ENCODE assay signal across 8 cellular contexts in the genomic region with DNA sequence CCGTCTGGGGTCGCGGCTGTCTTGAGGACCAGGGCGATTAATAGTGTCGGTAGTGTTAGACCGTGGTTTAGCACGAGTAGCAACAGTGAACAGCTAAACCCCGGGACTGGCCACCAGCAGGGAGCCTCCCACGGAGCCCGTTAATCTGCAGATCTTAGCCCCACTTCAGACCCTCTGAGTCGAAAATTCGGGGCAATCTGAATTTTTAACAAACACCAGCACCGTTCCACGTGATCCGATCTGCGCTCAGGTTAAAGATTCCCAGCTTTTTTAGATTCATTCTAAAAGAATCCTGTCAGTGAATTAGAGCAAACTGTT. TPM values are rescaled to one million over a fixed set of nuclear protein-coding genes. Genes with fewer than 3 reads are reported as not detected.
A peak's percentile ranks its signal among the peaks of the same experiment; 100 is the strongest.
DNase-seq lines count a peak whose midpoint lies in the region; ATAC-seq, FAIRE-seq and TF ChIP-seq lines count a peak whose summit lies in the region.

No MANE protein-coding gene starts in this region.

- peaks cover 44% of the 10 kb centered on the region for H3K4me1 Mint-ChIP-seq in activated T-cell treated with anti-CD3 and anti-CD28 coated beads, Interleukin-2, amount 50 U/mL, for 72 hours (ENCODE audit: low read depth)
- peaks cover 21% of the 10 kb centered on the region for H3K4me1 Mint-ChIP-seq in activated naive CD8-positive, alpha-beta T cell treated with anti-CD3 and anti-CD28 coated beads, Interleukin-2, amount 10 ng/mL, durations not matched to agents 7 days and 5 days
- peaks cover 9% of the 10 kb centered on the region for H3K4me1 Mint-ChIP-seq in type B pancreatic cell (ENCODE audit: unreplicated experiment)

- intact Hi-C loops in HepG2 (cut with micrococcal nuclease; ENCODE audit: unreplicated experiment): no loop called here

- TF ChIP-seq CTCF in HepG2 (CRISPR knock-in tag; IDR thresholded peaks at IDR 0.05) (no peak), type B pancreatic cell (conservative IDR thresholded peaks at IDR 0.05) (no peak)

- H3K27me3 Mint-ChIP-seq in activated T-cell treated with anti-CD3 and anti-CD28 coated beads, Interleukin-2, amount 50 U/mL, for 72 hours (ENCODE audit: low read depth): no peaks in the 10 kb centered on the region
- no peaks in the 10 kb centered on the region for H3K27me3 Mint-ChIP-seq in activated naive CD8-positive, alpha-beta T cell treated with anti-CD3 and anti-CD28 coated beads, Interleukin-2, amount 10 ng/mL, durations not matched to agents 7 days and 5 days
- H3K27me3 Mint-ChIP-seq in type B pancreatic cell: no peaks in the 10 kb centered on the region

- WGBS in HepG2 (ENCODE audit: low lambda C conversion rate): 2% methylated on average over 12 of the region's 16 CpGs

- H3K4me1 ChIP-seq in HepG2 (ENCODE audit: insufficient read depth, low read length): peaks cover 36% of the 10 kb centered on the region

- no peak for TF ChIP-seq RAD21 in HepG2 (CRISPR knock-in tag; IDR thresholded peaks at IDR 0.05)

- no peak for DNase-seq in activated T-cell treated with anti-CD3 and anti-CD28 coated beads, Interleukin-2, amount 50 U/mL, for 72 hours
- DNase-seq in activated T-cell treated with anti-CD3 and anti-CD28 coated beads for 4 hours (no peak), HepG2 (ENCODE audit: low spot score) (no peak), type B pancreatic cell (ENCODE audit: extremely low spot score, unreplicated experiment) (no peak), NCI-H446 treated with DMSO at 0.1 percent for 48 hours (lab: John Stamatoyannopoulos, UW) (no peak), HK-2 (ENCODE audit: unreplicated experiment) (no peak)
- DNase-seq in activated naive CD8-positive, alpha-beta T cell treated with anti-CD3 and anti-CD28 coated beads, Interleukin-2, amount 10 ng/mL, durations not matched to agents 7 days and 5 days: peak; percentile 66

- peak overlapping the region; percentile 79 for H3K4me2 ChIP-seq in HepG2 (ENCODE audit: low read depth, low read length)

- in situ Hi-C loops in HepG2 (cut with HindIII; ENCODE audit: extremely low pct_ligation_motif_present, low pct_unique_long_range_greater_than_20kb): no loop called here

- H3K36me3 Mint-ChIP-seq in activated T-cell treated with anti-CD3 and anti-CD28 coated beads, Interleukin-2, amount 50 U/mL, for 72 hours (ENCODE audit: insufficient read depth in 2 of 2): peaks cover 6 to 17% of the 10 kb centered on the region in 2 donors
- peaks cover 9% of the 10 kb centered on the region for H3K36me3 Mint-ChIP-seq in activated naive CD8-positive, alpha-beta T cell treated with anti-CD3 and anti-CD28 coated beads, Interleukin-2, amount 10 ng/mL, durations not matched to agents 7 days and 5 days
- peaks cover 9% of the 10 kb centered on the region for H3K36me3 Mint-ChIP-seq in type B pancreatic cell

- no peaks in the 10 kb centered on the region for H3K9me3 Mint-ChIP-seq in activated T-cell treated with anti-CD3 and anti-CD28 coated beads, Interleukin-2, amount 50 U/mL, for 72 hours
- H3K9me3 Mint-ChIP-seq in activated naive CD8-positive, alpha-beta T cell treated with anti-CD3 and anti-CD28 coated beads, Interleukin-2, amount 10 ng/mL, durations not matched to agents 7 days and 5 days: no peaks in the 10 kb centered on the region
- no peaks in the 10 kb centered on the region for H3K9me3 Mint-ChIP-seq in type B pancreatic cell

- no peak for TF ChIP-seq POLR2A in HepG2 (IDR thresholded peaks at IDR 0.05; ENCODE audit: insufficient read depth in 1 of 2, low read depth in 2 of 2, low read length in 2 of 2)

- TSS peak; percentile 96 for BruUV-seq in HepG2 (replicated peaks; lab: Mats Ljungman, UMichigan)

- peak overlapping the region; percentile 99 for H3K27ac Mint-ChIP-seq in activated T-cell treated with anti-CD3 and anti-CD28 coated beads, Interleukin-2, amount 50 U/mL, for 72 hours
- peak overlapping the region; percentile 98 for H3K27ac Mint-ChIP-seq in activated naive CD8-positive, alpha-beta T cell treated with anti-CD3 and anti-CD28 coated beads, Interleukin-2, amount 10 ng/mL, durations not matched to agents 7 days and 5 days
- peak overlapping the region; percentile 98 for H3K27ac Mint-ChIP-seq in type B pancreatic cell

- peak overlapping the region; percentile 87 for H2AFZ ChIP-seq in HepG2 (ENCODE audit: low read length)

- H3K27me3 ChIP-seq in HepG2 (ENCODE audit: control insufficient read depth in 1 of 2, insufficient read depth in 2 of 2, low read length in 2 of 2): no peaks in the 10 kb centered on the region; a peak in 1 of 5 replicates

- no peak for ATAC-seq in activated T-cell treated with anti-CD3 and anti-CD28 coated beads, Interleukin-2, amount 50 U/mL, for 72 hours (replicated peaks in 1 of 2)
- no peak for ATAC-seq in activated naive CD8-positive, alpha-beta T cell treated with anti-CD3 and anti-CD28 coated beads, Interleukin-2, amount 10 ng/mL, durations not matched to agents 7 days and 5 days (ENCODE audit: low read depth)
- ATAC-seq in HepG2 (no peak), GM18868 (IDR thresholded peaks at IDR 0.05; ENCODE audit: unreplicated experiment) (no peak)

- H3K36me3 ChIP-seq in HepG2 (replicated peaks in 1 of 2; ENCODE audit: control insufficient read depth in 1 of 2, insufficient read depth in 2 of 2, low read length in 2 of 2): peaks cover 0 to 13% of the 10 kb centered on the region in 2 experiments; a peak in 4 of 5 replicates

- TF ChIP-seq EP300 in HepG2 (IDR thresholded peaks at IDR 0.05; ENCODE audit: low read depth in 2 of 2, low read length in 2 of 2) (no peak), HepG2 (CRISPR knock-in tag; IDR thresholded peaks at IDR 0.05; ENCODE audit: borderline replicate concordance) (no peak)

- H3K4me3 Mint-ChIP-seq in activated T-cell treated with anti-CD3 and anti-CD28 coated beads, Interleukin-2, amount 50 U/mL, for 72 hours: peak overlapping the region; percentile 94 to 99
- H3K4me3 Mint-ChIP-seq in activated naive CD8-positive, alpha-beta T cell treated with anti-CD3 and anti-CD28 coated beads, Interleukin-2, amount 10 ng/mL, durations not matched to agents 7 days and 5 days: peak overlapping the region; percentile 96
- peak overlapping the region; percentile 99 for H3K4me3 Mint-ChIP-seq in type B pancreatic cell

- H3K9ac ChIP-seq in HepG2 (ENCODE audit: insufficient read depth, low read depth, low read length): peak overlapping the region; percentile 96

- H3K4me3 ChIP-seq in HepG2 (replicated peaks in 1 of 3; ENCODE audit: insufficient read depth in 1 of 3, low read depth in 2 of 3, low read length in 3 of 3): peak overlapping the region; percentile 91 to 98 (median 95)

- H3K9me3 ChIP-seq in HepG2 (ENCODE audit: low read length): no peaks in the 10 kb centered on the region

- POLR2A ChIA-PET in activated naive CD8-positive, alpha-beta T cell treated with anti-CD3 and anti-CD28 coated beads, Interleukin-2, amount 10 ng/mL, durations not matched to agents 7 days and 5 days (lab: Charles Lee): interaction anchor here (1.0 to 1.3 kb wide), 2 partner anchors 9 to 15 kb away, joined by 3 read pairs; no protein-coding TSS in a partner anchor
- POLR2A ChIA-PET in HepG2 (lab: Yijun Ruan, JAX): interaction anchor here (0.6 to 2.0 kb wide), 7 partner anchors 16 to 819 kb away, joined by 3 to 15 read pairs (median 3); partner anchors contain the start of genes KATNAL2 and PIAS2

- peaks cover 43% of the 10 kb centered on the region for H3K79me2 ChIP-seq in HepG2 (ENCODE audit: insufficient read depth, low read length)

- no peak for FAIRE-seq in HepG2 (lab: Jason Lieb, UNC)

- CTCF ChIA-PET in HepG2 (lab: Yijun Ruan, JAX; ENCODE audit: low intra/inter-chr PET ratio, low total read pairs): no interaction called here

- H4K20me1 ChIP-seq in HepG2 (ENCODE audit: insufficient read depth, low read length): peaks cover 17% of the 10 kb centered on the region; the same call in 1 of the 2 replicates

- peak overlapping the region; percentile 94 for H3K27ac ChIP-seq in HepG2 (ENCODE audit: extremely low read length, insufficient read depth, low read length)

RNA-seq across cellular contexts. Expression of gene ATP5F1A, which starts 0.5 kb away (rescaled TPM):
- 100 to 1,000 TPM; 378 to 401 TPM for total RNA-seq in activated T-cell treated with anti-CD3 and anti-CD28 coated beads, Interleukin-2, amount 50 U/mL, for 72 hours
- 100 to 1,000 TPM; 284 to 285 TPM for total RNA-seq in activated naive CD8-positive, alpha-beta T cell treated with anti-CD3 and anti-CD28 coated beads, Interleukin-2, amount 10 ng/mL, durations not matched to agents 7 days and 5 days
- 922 and 1,311 TPM in 2 replicates for total RNA-seq in HepG2 (2016; rRNA removed; fragmentation: Illumina TruSeq; extraction: Trizol)
- 198 and 244 TPM in 2 replicates for total RNA-seq in HepG2 (2016; cell fraction: cytosol; rRNA removed; fragmentation: Illumina TruSeq; extraction: Trizol; ENCODE audit: low read depth)
- 940 and 1,285 TPM in 2 replicates for total RNA-seq in HepG2 (2016; cell fraction: insoluble cytoplasmic fraction; rRNA removed; fragmentation: Illumina TruSeq; extraction: Trizol)
- 436 and 513 TPM in 2 replicates for total RNA-seq in HepG2 (2016; cell fraction: membrane; rRNA removed; fragmentation: Illumina TruSeq; extraction: Trizol)
- 345 and 358 TPM in 2 replicates for total RNA-seq in HepG2 (2016; cell fraction: nucleus; rRNA removed; fragmentation: Illumina TruSeq; extraction: Trizol)
- 355 and 459 TPM in 2 replicates for polyA plus RNA-seq in HepG2 (2011; rRNA removed)
- 632 and 726 TPM in 2 replicates for polyA plus RNA-seq in HepG2 (2011; cell fraction: cytosol; rRNA removed)
- polyA plus RNA-seq in HepG2 (2011; cell fraction: nucleus; rRNA removed): 189 and 204 TPM in 2 replicates
- polyA plus RNA-seq in HepG2 (2012): 422 and 462 TPM in 2 replicates
- polyA plus RNA-seq in HepG2 (2016; cell fraction: cytosol; fragmentation: Illumina TruSeq; extraction: Trizol; ENCODE audit: low read depth): 150 and 167 TPM in 2 replicates
- polyA plus RNA-seq in HepG2 (2016; cell fraction: insoluble cytoplasmic fraction; fragmentation: Illumina TruSeq; extraction: Trizol; ENCODE audit: low read depth): 868 and 898 TPM in 2 replicates
- 264 and 311 TPM in 2 replicates for polyA plus RNA-seq in HepG2 (2016; cell fraction: membrane; fragmentation: Illumina TruSeq; extraction: Trizol; ENCODE audit: low read depth)
- polyA plus RNA-seq in HepG2 (2016; cell fraction: nucleus; fragmentation: Illumina TruSeq; extraction: Trizol; ENCODE audit: insufficient read depth, low read depth): 317 and 333 TPM in 2 replicates
- 762 and 776 TPM in 2 replicates for polyA minus RNA-seq in HepG2 (2011; rRNA and poly(A)+ RNA removed; ENCODE audit: low replicate concordance)
- polyA minus RNA-seq in HepG2 (2011; cell fraction: cytosol; rRNA and poly(A)+ RNA removed): 448 and 460 TPM in 2 replicates
- 137 and 150 TPM in 2 replicates for polyA minus RNA-seq in HepG2 (2011; cell fraction: nucleus; rRNA and poly(A)+ RNA removed)
- 526 and 558 TPM in 2 replicates for total RNA-seq in type B pancreatic cell (ENCODE audit: low replicate concordance)

RNA-seq across cellular contexts. Expression of gene HAUS1, which starts 5.6 kb away (rescaled TPM):
- 10 to 100 TPM; 42.0 to 43.4 TPM for total RNA-seq in activated T-cell treated with anti-CD3 and anti-CD28 coated beads, Interleukin-2, amount 50 U/mL, for 72 hours
- 10 to 100 TPM; 41.0 to 49.4 TPM for total RNA-seq in activated naive CD8-positive, alpha-beta T cell treated with anti-CD3 and anti-CD28 coated beads, Interleukin-2, amount 10 ng/mL, durations not matched to agents 7 days and 5 days
- total RNA-seq in HepG2 (2016; rRNA removed; fragmentation: Illumina TruSeq; extraction: Trizol) (59.2 and 90.3 TPM in 2 replicates), type B pancreatic cell (ENCODE audit: low replicate concordance) (22.0 and 55.1 TPM in 2 replicates)
- 24.1 and 27.0 TPM in 2 replicates for total RNA-seq in HepG2 (2016; cell fraction: cytosol; rRNA removed; fragmentation: Illumina TruSeq; extraction: Trizol; ENCODE audit: low read depth)
- total RNA-seq in HepG2 (2016; cell fraction: insoluble cytoplasmic fraction; rRNA removed; fragmentation: Illumina TruSeq; extraction: Trizol): 59.8 and 92.6 TPM in 2 replicates
- 30.0 and 34.0 TPM in 2 replicates for total RNA-seq in HepG2 (2016; cell fraction: membrane; rRNA removed; fragmentation: Illumina TruSeq; extraction: Trizol)
- total RNA-seq in HepG2 (2016; cell fraction: nucleus; rRNA removed; fragmentation: Illumina TruSeq; extraction: Trizol): 22.1 and 27.7 TPM in 2 replicates
- polyA plus RNA-seq in HepG2 (2011; rRNA removed): 13.2 and 20.6 TPM in 2 replicates
- polyA plus RNA-seq in HepG2 (2011; cell fraction: cytosol; rRNA removed): 23.4 and 23.6 TPM in 2 replicates
- polyA plus RNA-seq in HepG2 (2011; cell fraction: nucleus; rRNA removed): 8.2 and 10.6 TPM in 2 replicates
- 21.4 and 30.6 TPM in 2 replicates for polyA plus RNA-seq in HepG2 (2012)
- 18.5 and 19.3 TPM in 2 replicates for polyA plus RNA-seq in HepG2 (2016; cell fraction: cytosol; fragmentation: Illumina TruSeq; extraction: Trizol; ENCODE audit: low read depth)
- polyA plus RNA-seq in HepG2 (2016; cell fraction: insoluble cytoplasmic fraction; fragmentation: Illumina TruSeq; extraction: Trizol; ENCODE audit: low read depth): 80.8 and 87.3 TPM in 2 replicates
- 23.2 and 25.9 TPM in 2 replicates for polyA plus RNA-seq in HepG2 (2016; cell fraction: membrane; fragmentation: Illumina TruSeq; extraction: Trizol; ENCODE audit: low read depth)
- 36.7 and 38.3 TPM in 2 replicates for polyA plus RNA-seq in HepG2 (2016; cell fraction: nucleus; fragmentation: Illumina TruSeq; extraction: Trizol; ENCODE audit: insufficient read depth, low read depth)
- polyA minus RNA-seq in HepG2 (2011; rRNA and poly(A)+ RNA removed; ENCODE audit: low replicate concordance): 5.7 and 26.1 TPM in 2 replicates
- 15.0 and 18.4 TPM in 2 replicates for polyA minus RNA-seq in HepG2 (2011; cell fraction: cytosol; rRNA and poly(A)+ RNA removed)
- 9.4 and 10.2 TPM in 2 replicates for polyA minus RNA-seq in HepG2 (2011; cell fraction: nucleus; rRNA and poly(A)+ RNA removed)

RNA-seq across cellular contexts. Expression of gene PSTPIP2, which starts 26.5 kb away (rescaled TPM):
- total RNA-seq in activated T-cell treated with anti-CD3 and anti-CD28 coated beads, Interleukin-2, amount 50 U/mL, for 72 hours: 10 to 100 TPM; 26.6 to 30.1 TPM
- total RNA-seq in activated naive CD8-positive, alpha-beta T cell treated with anti-CD3 and anti-CD28 coated beads, Interleukin-2, amount 10 ng/mL, durations not matched to agents 7 days and 5 days: 10 to 100 TPM; 12.6 to 12.9 TPM
- 0.27 and 0.51 TPM in 2 replicates for total RNA-seq in HepG2 (2016; rRNA removed; fragmentation: Illumina TruSeq; extraction: Trizol)
- total RNA-seq in HepG2 (2016; cell fraction: cytosol; rRNA removed; fragmentation: Illumina TruSeq; extraction: Trizol; ENCODE audit: low read depth): 0.18 TPM in 1 of 2 replicates, not detected in the other
- 0.22 and 0.30 TPM in 2 replicates for total RNA-seq in HepG2 (2016; cell fraction: insoluble cytoplasmic fraction; rRNA removed; fragmentation: Illumina TruSeq; extraction: Trizol)
- total RNA-seq in HepG2 (2016; cell fraction: membrane; rRNA removed; fragmentation: Illumina TruSeq; extraction: Trizol): 0.12 and 0.17 TPM in 2 replicates
- 0.16 and 0.19 TPM in 2 replicates for total RNA-seq in HepG2 (2016; cell fraction: nucleus; rRNA removed; fragmentation: Illumina TruSeq; extraction: Trizol)
- 0.24 and 0.25 TPM in 2 replicates for polyA plus RNA-seq in HepG2 (2011; rRNA removed)
- polyA plus RNA-seq in HepG2 (2011; cell fraction: cytosol; rRNA removed): 0.16 and 0.29 TPM in 2 replicates
- 0.06 and 0.10 TPM in 2 replicates for polyA plus RNA-seq in HepG2 (2011; cell fraction: nucleus; rRNA removed)
- 0.36 and 0.37 TPM in 2 replicates for polyA plus RNA-seq in HepG2 (2012)
- not detected in 2 replicates for polyA plus RNA-seq in HepG2 (2016; cell fraction: cytosol; fragmentation: Illumina TruSeq; extraction: Trizol; ENCODE audit: low read depth)
- polyA plus RNA-seq in HepG2 (2016; cell fraction: insoluble cytoplasmic fraction; fragmentation: Illumina TruSeq; extraction: Trizol; ENCODE audit: low read depth): 0.38 and 0.43 TPM in 2 replicates
- polyA plus RNA-seq in HepG2 (2016; cell fraction: membrane; fragmentation: Illumina TruSeq; extraction: Trizol; ENCODE audit: low read depth): 0.08 and 0.09 TPM in 2 replicates
- polyA plus RNA-seq in HepG2 (2016; cell fraction: nucleus; fragmentation: Illumina TruSeq; extraction: Trizol; ENCODE audit: insufficient read depth, low read depth): 0.53 and 0.56 TPM in 2 replicates
- 0.28 and 1.0 TPM in 2 replicates for polyA minus RNA-seq in HepG2 (2011; rRNA and poly(A)+ RNA removed; ENCODE audit: low replicate concordance)
- polyA minus RNA-seq in HepG2 (2011; cell fraction: cytosol; rRNA and poly(A)+ RNA removed): 0.99 TPM in 1 of 2 replicates, not detected in the other
- 0.37 TPM in 1 of 2 replicates, not detected in the other for polyA minus RNA-seq in HepG2 (2011; cell fraction: nucleus; rRNA and poly(A)+ RNA removed)
- total RNA-seq in type B pancreatic cell (ENCODE audit: low replicate concordance): 9.6 and 10.5 TPM in 2 replicates
